1 cellular context compared by ENCODE assay signal in the genomic region with DNA sequence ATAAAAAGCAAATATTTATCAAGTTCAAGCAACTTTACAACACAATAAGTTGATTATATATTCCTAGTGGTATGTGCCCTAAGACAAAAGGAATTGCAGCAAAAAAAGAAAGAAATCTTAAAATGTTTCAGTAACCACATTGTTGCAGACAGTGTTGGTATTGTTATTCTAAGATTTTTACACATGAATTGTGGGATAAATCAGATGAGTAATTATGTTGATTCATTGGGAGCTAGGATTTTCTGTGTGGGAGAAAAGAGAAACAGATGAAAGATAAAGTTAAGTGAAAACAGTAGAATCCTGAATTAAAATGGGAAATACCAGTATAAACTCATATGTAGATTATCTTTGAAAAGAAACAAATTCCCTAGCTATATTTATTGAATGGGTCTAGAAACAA.
TF ChIP-seq lines count a peak whose summit lies in the region.

No MANE protein-coding gene starts in this region.

TF ChIP-seq in SK-N-SH, 30 proteins besides CTCF, POLR2A, EP300 and RAD21 (continued from another document):
- TF ChIP-seq ZBTB33 (IDR thresholded peaks at IDR 0.05; ENCODE audit: borderline replicate concordance, low read depth) (no peak; the same call in 1 of the 2 replicates), FOSL2 (IDR thresholded peaks at IDR 0.05; ENCODE audit: borderline replicate concordance, low read depth) (peak; percentile 77), MXI1 (IDR thresholded peaks at IDR 0.05; ENCODE audit: low read depth, low read length) (no peak), TCF12 (IDR thresholded peaks at IDR 0.05) (peak; percentile 94), NFIC (IDR thresholded peaks at IDR 0.05; ENCODE audit: borderline replicate concordance) (peak; percentile 43; the same call in 1 of the 2 replicates), RXRA (IDR thresholded peaks at IDR 0.05; ENCODE audit: borderline replicate concordance, low read depth) (peak; percentile 56; the same call in 1 of the 2 replicates)
